31 cellular contexts compared by ENCODE assay signal in genomic region chr4:152630361-152630760, GRCh38.
"Had no signal": no experiment of that assay in that cellular context is flagged by ENCODE, and none has a peak within 500 bp of the region (broad histone marks: within the 10 kb centered on the region; RNA-seq: fewer than 3 reads in every experiment).

No MANE protein-coding gene starts in this region.

- FAIRE-seq: bronchial epithelial cell, TTC549 had no signal

- H3K36me3 ChIP-seq: ascending aorta, cardiac muscle cell, WERI-Rb-1 had no signal

- H3K4me3 ChIP-seq: ascending aorta, cardiac muscle cell had no signal

- H3K4me1 ChIP-seq: ascending aorta had no signal

- H3K27me3 ChIP-seq: ascending aorta, cardiac muscle cell had no signal

- DNase-seq: activated CD4-positive, alpha-beta memory T cell treated with anti-CD3 and anti-CD28 coated beads, Interleukin-2, amount 10 ng/mL, durations not matched to agents 7 days and 5 days; activated CD4-positive, alpha-beta T cell treated with anti-CD3 and anti-CD28 coated beads for 1 hour; activated CD4-positive, alpha-beta T cell treated with anti-CD3 and anti-CD28 coated beads for 36 hours; activated CD4-positive, alpha-beta T cell treated with anti-CD3 and anti-CD28 coated beads for 48 hours; activated CD4-positive, alpha-beta T cell treated with anti-CD3 and anti-CD28 coated beads, Interleukin-2, amount 10 ng/mL, durations not matched to agents 7 days and 5 days; activated CD4-positive, alpha-beta T cell treated with anti-CD3 and anti-CD28 coated beads, Interleukin-2, amount 50 U/mL, for 48 hours; activated CD4-positive, CD25-positive, alpha-beta regulatory T cell; activated CD8-positive, alpha-beta memory T cell treated with anti-CD3 and anti-CD28 coated beads for 24 hours; activated CD8-positive, alpha-beta memory T cell treated with anti-CD3 and anti-CD28 coated beads, Interleukin-2, amount 10 ng/mL, durations not matched to agents 7 days and 5 days; activated CD8-positive, alpha-beta memory T cell treated with anti-CD3 and anti-CD28 coated beads, Interleukin-2, amount 50 U/mL, for 48 hours; activated CD8-positive, alpha-beta T cell treated with anti-CD3 and anti-CD28 coated beads, Interleukin-2, amount 10 ng/mL, durations not matched to agents 7 days and 5 days; activated effector memory CD4-positive, alpha-beta T cell treated with Interleukin-2 at 50 U/mL for 16 hours; activated gamma-delta T cell; activated naive CD4-positive, alpha-beta T cell treated with anti-CD3 and anti-CD28 coated beads, Interleukin-2, amount 10 ng/mL, durations not matched to agents 7 days and 5 days; activated naive CD4-positive, alpha-beta T cell treated with Interleukin-2 at 50 U/mL for 16 hours; activated naive CD8-positive, alpha-beta T cell treated with anti-CD3 and anti-CD28 coated beads, Interleukin-2, amount 10 ng/mL, durations not matched to agents 7 days and 5 days; activated naive CD8-positive, alpha-beta T cell treated with anti-CD3 and anti-CD28 coated beads, Interleukin-2, amount 50 U/mL, for 24 hours; activated T-cell treated with anti-CD3 and anti-CD28 coated beads, Interleukin-2, amount 50 U/mL, for 24 hours; activated T-cell treated with anti-CD3 and anti-CD28 coated beads, Interleukin-2, amount 50 U/mL, for 48 hours; amygdala; anterior cingulate cortex; caudate nucleus; cerebellar nuclear complex; T-helper 1 cell; T-helper 2 cell; T-helper 9 cell; WERI-Rb-1 had no signal

- H3K27ac ChIP-seq: ascending aorta, cardiac muscle cell, WERI-Rb-1 had no signal

- H3K9me3 ChIP-seq: ascending aorta had no signal
